ENCODE assay signal across 9 cellular contexts in the genomic region with DNA sequence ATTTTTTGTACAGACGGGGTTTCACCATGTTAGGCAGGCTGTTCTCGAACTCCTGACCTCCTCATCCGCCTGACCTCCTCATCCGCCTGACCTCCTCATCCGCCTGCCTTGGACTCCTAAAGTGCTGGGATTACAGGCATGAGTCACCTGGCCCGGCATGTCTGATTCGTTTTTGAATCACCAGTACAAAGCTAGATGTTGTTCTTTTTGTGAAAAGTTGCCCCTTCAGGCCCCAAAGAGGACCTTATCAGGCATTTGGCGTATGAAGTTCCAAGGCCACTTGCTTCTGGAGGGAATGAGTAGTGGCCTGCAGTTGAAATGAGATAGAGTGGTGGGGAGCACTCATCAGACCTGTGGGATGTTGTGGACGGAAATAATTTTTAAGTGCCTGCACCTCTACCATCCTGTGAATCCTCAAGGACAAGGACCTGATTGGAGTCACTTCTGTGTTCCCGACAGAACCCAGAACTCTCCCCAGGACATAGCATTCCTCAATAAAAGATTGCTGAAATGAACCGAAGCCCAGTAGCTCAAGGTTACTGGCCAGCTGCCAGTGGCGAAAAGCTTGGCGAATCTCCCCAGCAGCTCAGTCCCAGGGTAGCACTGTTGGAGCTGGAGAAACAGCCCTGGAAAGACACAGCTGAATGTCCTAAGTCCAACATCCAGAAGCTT. TPM values are rescaled to one million over a fixed set of nuclear protein-coding genes. Genes with fewer than 3 reads are reported as not detected.
A peak's percentile ranks its signal among the peaks of the same experiment; 100 is the strongest.
DNase-seq lines count a peak whose midpoint lies in the region; ATAC-seq and TF ChIP-seq lines count a peak whose summit lies in the region.
"Had no signal": no experiment of that assay in that cellular context is flagged by ENCODE, and none has a peak within 500 bp of the region (broad histone marks: within the 10 kb centered on the region; RNA-seq: fewer than 3 reads in every experiment).

No MANE protein-coding gene starts in this region.

- H3K27ac Mint-ChIP-seq in activated T-cell treated with anti-CD3 and anti-CD28 coated beads, Interleukin-2, amount 50 U/mL, for 24 hours, result no peak overlapping the region

- peak overlapping the region; percentile 55 to 73 for H3K27ac ChIP-seq in uterus
- H3K27ac ChIP-seq: 22Rv1 had no signal

- no peak for TF ChIP-seq POLR2A in uterus (IDR thresholded peaks at IDR 0.05)

- H3K4me1 Mint-ChIP-seq in activated T-cell treated with anti-CD3 and anti-CD28 coated beads, Interleukin-2, amount 50 U/mL, for 24 hours (ENCODE audit: low read depth), result peaks cover 4% of the 10 kb centered on the region

- H3K4me3 ChIP-seq in epithelial cell of esophagus (ENCODE audit: low read length) (no peak overlapping the region), uterus (no peak overlapping the region)

- H3K36me3 Mint-ChIP-seq in activated T-cell treated with anti-CD3 and anti-CD28 coated beads, Interleukin-2, amount 50 U/mL, for 24 hours (ENCODE audit: low read depth), result no peaks in the 10 kb centered on the region

- H3K9me3 ChIP-seq in uterus, result no peaks in the 10 kb centered on the region

- H3K27me3 Mint-ChIP-seq in activated T-cell treated with anti-CD3 and anti-CD28 coated beads, Interleukin-2, amount 50 U/mL, for 24 hours, result peaks cover 14% of the 10 kb centered on the region

- no peak for ATAC-seq in GM21825 (IDR thresholded peaks at IDR 0.05; ENCODE audit: unreplicated experiment)

- TF ChIP-seq CTCF in epithelial cell of esophagus (IDR thresholded peaks at IDR 0.05; ENCODE audit: insufficient read depth, low read depth, low read length, missing control alignments) (no peak), uterus (IDR thresholded peaks at IDR 0.05) (no peak)

- H3K4me1 ChIP-seq in uterus, result no peaks in the 10 kb centered on the region

- H3K4me3 Mint-ChIP-seq in activated T-cell treated with anti-CD3 and anti-CD28 coated beads, Interleukin-2, amount 50 U/mL, for 24 hours, result no peak overlapping the region

- no peaks in the 10 kb centered on the region for H3K27me3 ChIP-seq in uterus

- H3K9me3 Mint-ChIP-seq in activated T-cell treated with anti-CD3 and anti-CD28 coated beads, Interleukin-2, amount 50 U/mL, for 24 hours, result no peaks in the 10 kb centered on the region

- intact Hi-C loops in uterus (cut with DNase I; ENCODE audit: low total_unique reads), result no loop called here

- H3K36me3 ChIP-seq in uterus, result no peaks in the 10 kb centered on the region

- DNase-seq in DMS 273 (lab: John Stamatoyannopoulos, UW; ENCODE audit: unreplicated experiment) (peak; percentile 95), DMS 273 treated with DMSO at 0.1 percent for 48 hours (lab: John Stamatoyannopoulos, UW) (no peak), epithelial cell of esophagus (ENCODE audit: low read depth) (peak; percentile 56), medulla oblongata (ENCODE audit: extremely low spot score) (peak; percentile 78), uterus (peak; percentile 79 to 89)
- no peak for DNase-seq in activated T-cell treated with anti-CD3 and anti-CD28 coated beads, Interleukin-2, amount 50 U/mL, for 24 hours
- DNase-seq in activated T-cell treated with anti-CD3 and anti-CD28 coated beads, Interleukin-2, amount 50 U/mL, for 1 hour, result no peak

RNA-seq across cellular contexts. Expression of a gene that starts 50.1 kb away (rescaled TPM):
- 100 to 1,000 TPM; 122 to 659 (median 361) TPM for total RNA-seq in uterus

Comparison
In these comparisons a context has a peak if more than half of its experiments do, and no peak if none do; other contexts are left out.
1. DNase-seq: peak in DMS 273 (single experiment), epithelial cell of esophagus (single experiment), medulla oblongata (single experiment) and uterus (2 of 2); none in DMS 273 treated with DMSO at 0.1 percent for 48 hours (single experiment), activated T-cell treated with anti-CD3 and anti-CD28 coated beads, Interleukin-2, amount 50 U/mL, for 24 hours (single experiment) and activated T-cell treated with anti-CD3 and anti-CD28 coated beads, Interleukin-2, amount 50 U/mL, for 1 hour (single experiment).